ENCODE assay signal across 8 cellular contexts in the genomic region with DNA sequence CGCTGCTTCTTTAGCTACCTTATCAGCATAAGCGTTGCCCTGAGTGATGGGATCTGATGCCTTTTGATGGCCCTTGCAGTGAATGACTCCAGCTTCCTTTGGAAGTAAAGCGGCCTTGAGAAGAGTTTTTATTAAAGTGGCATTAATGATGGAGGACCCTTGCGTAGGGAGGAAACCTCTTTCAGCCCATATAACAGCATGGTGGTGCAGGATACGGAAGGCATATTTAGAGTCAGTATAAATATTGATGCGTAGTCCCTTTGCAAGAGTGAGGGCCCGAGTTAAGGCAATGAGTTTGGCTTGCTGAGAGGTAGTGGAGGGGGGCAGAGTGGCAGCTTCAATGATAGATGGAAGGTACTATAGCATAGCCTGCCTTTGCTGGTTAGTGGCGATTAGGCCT. TPM values are rescaled to one million over a fixed set of nuclear protein-coding genes. Genes with fewer than 3 reads are reported as not detected.
"Had no signal": no experiment of that assay in that cellular context is flagged by ENCODE, and none has a peak within 500 bp of the region (broad histone marks: within the 10 kb centered on the region; RNA-seq: fewer than 3 reads in every experiment).

No MANE protein-coding gene starts in this region.

RNA-seq across cellular contexts. Expression of gene KCNK12, which starts 15.8 kb away (rescaled TPM):
- total RNA-seq: dermis microvascular lymphatic vessel endothelial cell, endothelial cell of umbilical vein, esophagus mucosa, fibroblast of villous mesenchyme, foreskin keratinocyte, gastrocnemius medialis, gastroesophageal sphincter had no signal
- polyA plus RNA-seq: endothelial cell of umbilical vein, fibroblast of lung, foreskin keratinocyte had no signal
